In the genomic region with DNA sequence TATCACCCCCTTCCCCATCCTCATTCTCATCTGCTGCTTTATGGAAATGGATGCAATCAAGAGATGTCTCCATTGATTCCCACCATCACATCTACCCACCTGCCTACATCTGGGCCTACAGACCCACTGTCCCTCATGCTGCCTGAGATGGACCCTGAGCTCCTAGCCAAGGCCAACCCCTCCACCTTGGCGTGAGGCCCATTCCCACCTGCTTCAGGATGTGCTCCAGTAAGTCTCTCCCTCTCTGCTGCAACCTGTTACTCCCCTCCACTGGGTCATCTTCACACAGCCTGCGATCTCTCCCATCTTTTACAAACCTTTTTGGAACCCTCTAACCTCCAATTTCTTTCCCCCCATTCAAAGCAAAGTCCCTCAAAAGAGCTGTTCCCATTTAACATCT, we compare ENCODE assay signal across 15 cellular contexts. TPM values are rescaled to one million over a fixed set of nuclear protein-coding genes. Genes with fewer than 3 reads are reported as not detected.
A peak's percentile ranks its signal among the peaks of the same experiment; 100 is the strongest.
DNase-seq lines count a peak whose midpoint lies in the region; ATAC-seq and TF ChIP-seq lines count a peak whose summit lies in the region.
"Had no signal": no experiment of that assay in that cellular context is flagged by ENCODE, and none has a peak within 500 bp of the region (broad histone marks: within the 10 kb centered on the region; RNA-seq: fewer than 3 reads in every experiment).

No MANE protein-coding gene starts in this region.

- peaks cover 16% of the 10 kb centered on the region for H3K4me1 Mint-ChIP-seq in endothelial cell (ENCODE audit: unreplicated experiment)
- peaks cover 24 to 25% of the 10 kb centered on the region in 2 donors for H3K4me1 Mint-ChIP-seq in stimulated activated naive B cell treated with anti-CD40 and anti-IgM and Interleukin-4, amounts not matched to agents 10 μg/mL and 1 μg/mL and 100 μg/mL, for 72 hours

- H3K9me2 ChIP-seq in PC-3 (replicated peaks; ENCODE audit: low read length) = no peaks in the 10 kb centered on the region

- DNase-seq in activated naive CD4-positive, alpha-beta T cell treated with anti-CD3 and anti-CD28 coated beads, Interleukin-2, amount 50 U/mL, for 72 hours (ENCODE audit: low spot score in 2 of 2) = no peak
- no peak for DNase-seq in activated naive CD4-positive, alpha-beta T cell treated with anti-CD3 and anti-CD28 coated beads, Interleukin-2, amount 50 U/mL, for 16 hours
- DNase-seq in HL-60 (ENCODE audit: low read depth in 1 of 2, low spot score in 1 of 2) (no peak), endothelial cell (ENCODE audit: low spot score) (no peak), COR-L47 (lab: John Stamatoyannopoulos, UW) (no peak), PC-3 (no peak)
- no peak for DNase-seq in stimulated activated naive B cell treated with anti-CD40 and anti-IgM and Interleukin-4, amounts not matched to agents 10 μg/mL and 1 μg/mL and 100 μg/mL, for 72 hours
- DNase-seq: DMS79 treated with DMSO at 0.1 percent for 48 hours, KBM-7, NCI-H1105, NCI-H2081, NCI-H2171 treated with DMSO at 0.1 percent for 48 hours, NCI-H748 treated with DMSO at 0.1 percent for 48 hours, Right ventricle myocardium superior had no signal

- POLR2A ChIA-PET in PC-3 (lab: Charles Lee; ENCODE audit: unreplicated experiment) = no interaction called here

- peaks cover 2% of the 10 kb centered on the region for H3K27me3 Mint-ChIP-seq in endothelial cell (ENCODE audit: unreplicated experiment)
- no peaks in the 10 kb centered on the region for H3K27me3 Mint-ChIP-seq in stimulated activated naive B cell treated with anti-CD40 and anti-IgM and Interleukin-4, amounts not matched to agents 10 μg/mL and 1 μg/mL and 100 μg/mL, for 72 hours

- peaks cover under 1% of the 10 kb centered on the region in 2 donors for H3K36me3 Mint-ChIP-seq in activated naive CD4-positive, alpha-beta T cell treated with anti-CD3 and anti-CD28 coated beads, Interleukin-2, amount 50 U/mL, for 72 hours
- H3K36me3 Mint-ChIP-seq in endothelial cell (ENCODE audit: low read depth, unreplicated experiment) = peaks cover 21% of the 10 kb centered on the region
- H3K36me3 Mint-ChIP-seq in stimulated activated naive B cell treated with anti-CD40 and anti-IgM and Interleukin-4, amounts not matched to agents 10 μg/mL and 1 μg/mL and 100 μg/mL, for 72 hours = peaks cover 1 to 37% of the 10 kb centered on the region in 2 donors

- H3K9ac ChIP-seq in PC-3 (ENCODE audit: low read length) = no peak overlapping the region
- H3K9ac ChIP-seq: BLaER1 had no signal

- TF ChIP-seq CTCF in HL-60 (IDR thresholded peaks at IDR 0.05; ENCODE audit: insufficient read depth, low read length) = no peak
- TF ChIP-seq CTCF in endothelial cell (IDR thresholded peaks at IDR 0.05; ENCODE audit: unreplicated experiment) = no peak
- TF ChIP-seq CTCF in PC-3 (conservative IDR thresholded peaks at IDR 0.05; ENCODE audit: low read depth, low read length) = no peak

- no peak overlapping the region for H3K4me2 ChIP-seq in PC-3 (ENCODE audit: low read length)
- H3K4me2 ChIP-seq: BLaER1 had no signal

- H3K27ac ChIP-seq in HL-60 (replicated peaks) = peak overlapping the region; percentile 77
- no peak overlapping the region for H3K27ac ChIP-seq in PC-3 (ENCODE audit: low read length)
- H3K27ac ChIP-seq: BLaER1 had no signal

- H3K27ac Mint-ChIP-seq in activated naive CD4-positive, alpha-beta T cell treated with anti-CD3 and anti-CD28 coated beads, Interleukin-2, amount 50 U/mL, for 72 hours = peak overlapping the region; percentile 8 to 80
- no peak overlapping the region for H3K27ac Mint-ChIP-seq in endothelial cell (ENCODE audit: unreplicated experiment)
- H3K27ac Mint-ChIP-seq in stimulated activated naive B cell treated with anti-CD40 and anti-IgM and Interleukin-4, amounts not matched to agents 10 μg/mL and 1 μg/mL and 100 μg/mL, for 72 hours = peak overlapping the region; percentile 75

- H3K27me3 ChIP-seq in HL-60 (ENCODE audit: insufficient read depth, poor library complexity, severe bottlenecking) = no peaks in the 10 kb centered on the region
- no peaks in the 10 kb centered on the region for H3K27me3 ChIP-seq in PC-3 (ENCODE audit: low read length)
- H3K27me3 ChIP-seq: BLaER1 had no signal

- no TSS peak for BruUV-seq in PC-3 (replicated peaks; lab: Mats Ljungman, UMichigan)

- H3K9me3 ChIP-seq in PC-3 (ENCODE audit: low read length) = no peaks in the 10 kb centered on the region
- H3K9me3 ChIP-seq: BLaER1 had no signal

- H3K36me3 ChIP-seq in PC-3 (ENCODE audit: low read depth, low read length) = no peaks in the 10 kb centered on the region

- intact Hi-C loops in PC-3 (cut with micrococcal nuclease) = no loop called here

- H3K4me3 Mint-ChIP-seq in endothelial cell (ENCODE audit: unreplicated experiment) = peak overlapping the region; percentile 15
- no peak overlapping the region for H3K4me3 Mint-ChIP-seq in stimulated activated naive B cell treated with anti-CD40 and anti-IgM and Interleukin-4, amounts not matched to agents 10 μg/mL and 1 μg/mL and 100 μg/mL, for 72 hours

- peaks cover 7% of the 10 kb centered on the region; the same call in 1 of the 2 replicates for H3K4me1 ChIP-seq in PC-3 (ENCODE audit: insufficient read depth, low read length)

- H3F3A ChIP-seq in PC-3 (ENCODE audit: low read length, unreplicated experiment) = no peaks in the 10 kb centered on the region

- H3K79me2 ChIP-seq in PC-3 (ENCODE audit: low read length) = 0 out of 2 replicates have a peak, but pooled peaks cover 3% of the 10 kb centered on the region

- no peaks in the 10 kb centered on the region for H4K20me1 ChIP-seq in PC-3 (ENCODE audit: low read length)
- H4K20me1 ChIP-seq: BLaER1 had no signal

- no peak for ATAC-seq in activated naive CD4-positive, alpha-beta T cell treated with anti-CD3 and anti-CD28 coated beads, Interleukin-2, amount 50 U/mL, for 72 hours
- ATAC-seq in stimulated activated naive B cell treated with anti-CD40 and anti-IgM and Interleukin-4, amounts not matched to agents 10 μg/mL and 1 μg/mL and 100 μg/mL, for 72 hours (replicated peaks) = no peak
- ATAC-seq in PC-3 = no peak

- H3K9me3 Mint-ChIP-seq in activated naive CD4-positive, alpha-beta T cell treated with anti-CD3 and anti-CD28 coated beads, Interleukin-2, amount 50 U/mL, for 72 hours = no peaks in the 10 kb centered on the region
- H3K9me3 Mint-ChIP-seq in endothelial cell (ENCODE audit: unreplicated experiment) = no peaks in the 10 kb centered on the region
- no peaks in the 10 kb centered on the region for H3K9me3 Mint-ChIP-seq in stimulated activated naive B cell treated with anti-CD40 and anti-IgM and Interleukin-4, amounts not matched to agents 10 μg/mL and 1 μg/mL and 100 μg/mL, for 72 hours

- CTCF ChIA-PET in PC-3 (lab: Charles Lee) = interaction anchor here (0.5 kb wide), 1 partner anchor 868 kb away, joined by 6 read pairs; no protein-coding TSS in a partner anchor

- H2AFZ ChIP-seq in PC-3 (ENCODE audit: low read length) = no peak overlapping the region

- no peak overlapping the region for H3K4me3 ChIP-seq in HL-60 (replicated peaks; ENCODE audit: insufficient read depth, low read length)
- H3K4me3 ChIP-seq in PC-3 (ENCODE audit: low read length) = no peak overlapping the region
- H3K4me3 ChIP-seq: BLaER1 had no signal

RNA-seq across cellular contexts. Expression of a gene that starts 4.5 kb away (rescaled TPM):
- total RNA-seq in activated naive CD4-positive, alpha-beta T cell treated with anti-CD3 and anti-CD28 coated beads, Interleukin-2, amount 50 U/mL, for 72 hours = 10 to 100 TPM; 43.6 to 53.2 TPM
- total RNA-seq in endothelial cell (ENCODE audit: unreplicated experiment) = 33.9 TPM
- total RNA-seq in PC-3 (2014; rRNA removed) = 86.0 and 86.4 TPM in 2 replicates

RNA-seq across cellular contexts. Expression of a gene that starts 14.1 kb away (rescaled TPM):
- total RNA-seq in activated naive CD4-positive, alpha-beta T cell treated with anti-CD3 and anti-CD28 coated beads, Interleukin-2, amount 50 U/mL, for 72 hours = 10 to 100 TPM; 73.6 to 78.1 TPM
- total RNA-seq in endothelial cell (ENCODE audit: unreplicated experiment) (138 TPM), PC-3 (2014; rRNA removed) (120 and 142 TPM in 2 replicates)

RNA-seq across cellular contexts. Expression of a gene that starts 20.2 kb away (rescaled TPM):
- 10 to 100 TPM; 29.0 to 45.3 TPM for total RNA-seq in activated naive CD4-positive, alpha-beta T cell treated with anti-CD3 and anti-CD28 coated beads, Interleukin-2, amount 50 U/mL, for 72 hours
- total RNA-seq in endothelial cell (ENCODE audit: unreplicated experiment) = 30.0 TPM
- 28.2 and 30.8 TPM in 2 replicates for total RNA-seq in PC-3 (2014; rRNA removed)

RNA-seq across cellular contexts. Expression of a gene that starts 26.8 kb away (rescaled TPM):
- 10 to 100 TPM; 68.6 to 94.7 TPM for total RNA-seq in activated naive CD4-positive, alpha-beta T cell treated with anti-CD3 and anti-CD28 coated beads, Interleukin-2, amount 50 U/mL, for 72 hours
- total RNA-seq in endothelial cell (ENCODE audit: unreplicated experiment) (35.4 TPM), PC-3 (2014; rRNA removed) (107 and 115 TPM in 2 replicates)
